In genomic region chr2:39513641-39514094, GRCh38 we compare ENCODE assay signal across 8 cellular contexts.
DNase-seq lines count a peak whose midpoint lies in the region; ATAC-seq and TF ChIP-seq lines count a peak whose summit lies in the region.

No MANE protein-coding gene starts in this region.

- no peak overlapping the region for H3K27ac ChIP-seq in CD8-positive, alpha-beta T cell (ENCODE audit: low read depth, low read length)

- peak overlapping the region; percentile 66 for H3K27ac Mint-ChIP-seq in activated T-helper 1 cell treated with anti-CD3 and anti-CD28 coated beads, Interleukin-12 subunit alpha, Interleukin-12 subunit beta, Interleukin-2, Interleukin-4 antibody, amounts not matched to agents 30 ng/mL and 10 ng/mL and 1 ng/mL, durations not matched to agents 14 hours and 24 hours and 36 hours
- H3K27ac Mint-ChIP-seq in CD8-positive, alpha-beta T cell: no peak overlapping the region

- intact Hi-C loops in activated T-helper 1 cell treated with anti-CD3 and anti-CD28 coated beads, Interleukin-12 subunit alpha, Interleukin-12 subunit beta, Interleukin-2, Interleukin-4 antibody, amounts not matched to agents 30 ng/mL and 10 ng/mL and 1 ng/mL, durations not matched to agents 14 hours and 24 hours and 36 hours (cut with micrococcal nuclease): loop anchor here (1.0 to 10.0 kb wide), 12 partner anchors 17 to 484 kb away; partner anchors contain the start of gene MAP4K3
- intact Hi-C loops in CD8-positive, alpha-beta T cell (cut with DNase I, micrococcal nuclease): no loop called here

- no peaks in the 10 kb centered on the region for H3K36me3 Mint-ChIP-seq in activated T-helper 1 cell treated with anti-CD3 and anti-CD28 coated beads, Interleukin-12 subunit alpha, Interleukin-12 subunit beta, Interleukin-2, Interleukin-4 antibody, amounts not matched to agents 30 ng/mL and 10 ng/mL and 1 ng/mL, durations not matched to agents 14 hours and 24 hours and 36 hours (ENCODE audit: low read depth)
- no peaks in the 10 kb centered on the region for H3K36me3 Mint-ChIP-seq in CD8-positive, alpha-beta T cell

- no peak overlapping the region for H3K4me3 ChIP-seq in CD8-positive, alpha-beta T cell (ENCODE audit: low read depth, low read length)

- peaks cover 2% of the 10 kb centered on the region for H3K27me3 Mint-ChIP-seq in activated T-helper 1 cell treated with anti-CD3 and anti-CD28 coated beads, Interleukin-12 subunit alpha, Interleukin-12 subunit beta, Interleukin-2, Interleukin-4 antibody, amounts not matched to agents 30 ng/mL and 10 ng/mL and 1 ng/mL, durations not matched to agents 14 hours and 24 hours and 36 hours (ENCODE audit: insufficient read depth)
- H3K27me3 Mint-ChIP-seq in CD8-positive, alpha-beta T cell (ENCODE audit: low read depth): no peaks in the 10 kb centered on the region

- H3K36me3 ChIP-seq in CD8-positive, alpha-beta T cell (ENCODE audit: insufficient read depth, low read length): no peaks in the 10 kb centered on the region

- no peaks in the 10 kb centered on the region for H3K9me3 ChIP-seq in CD8-positive, alpha-beta T cell (ENCODE audit: low read length)

- no peaks in the 10 kb centered on the region for H3K4me1 ChIP-seq in CD8-positive, alpha-beta T cell (ENCODE audit: insufficient read depth, low read length)

- H3K9me3 Mint-ChIP-seq in activated T-helper 1 cell treated with anti-CD3 and anti-CD28 coated beads, Interleukin-12 subunit alpha, Interleukin-12 subunit beta, Interleukin-2, Interleukin-4 antibody, amounts not matched to agents 30 ng/mL and 10 ng/mL and 1 ng/mL, durations not matched to agents 14 hours and 24 hours and 36 hours: no peaks in the 10 kb centered on the region
- no peaks in the 10 kb centered on the region for H3K9me3 Mint-ChIP-seq in CD8-positive, alpha-beta T cell

- no peak for TF ChIP-seq CTCF in CD8-positive, alpha-beta T cell (IDR thresholded peaks at IDR 0.05)

- peaks cover 50% of the 10 kb centered on the region for H3K4me1 Mint-ChIP-seq in activated T-helper 1 cell treated with anti-CD3 and anti-CD28 coated beads, Interleukin-12 subunit alpha, Interleukin-12 subunit beta, Interleukin-2, Interleukin-4 antibody, amounts not matched to agents 30 ng/mL and 10 ng/mL and 1 ng/mL, durations not matched to agents 14 hours and 24 hours and 36 hours (ENCODE audit: low read depth)
- H3K4me1 Mint-ChIP-seq in CD8-positive, alpha-beta T cell (ENCODE audit: low read depth): peaks cover 2% of the 10 kb centered on the region

- CTCF ChIA-PET in CD8-positive, alpha-beta T cell (lab: Charles Lee): no interaction called here

- ATAC-seq in GM18517 (IDR thresholded peaks at IDR 0.05; ENCODE audit: unreplicated experiment) (peak; percentile 88), HG02981 (IDR thresholded peaks at IDR 0.05; ENCODE audit: unreplicated experiment) (peak; percentile 87)
- ATAC-seq in CD8-positive, alpha-beta T cell: no peak

- POLR2A ChIA-PET in CD8-positive, alpha-beta T cell (lab: Charles Lee): no interaction called here

- peak in 8 of 14 donors; percentile 19 to 44 (median 29) for DNase-seq in C1 segment of cervical spinal cord (lab: John Stamatoyannopoulos, UW)
- DNase-seq in NCI-H774 (lab: John Stamatoyannopoulos, UW): peak; percentile 34
- peak; percentile 37 for DNase-seq in activated T-helper 1 cell treated with anti-CD3 and anti-CD28 coated beads, Interleukin-12 subunit alpha, Interleukin-12 subunit beta, Interleukin-2, Interleukin-4 antibody, amounts not matched to agents 30 ng/mL and 10 ng/mL and 1 ng/mL, durations not matched to agents 14 hours and 24 hours and 36 hours (ENCODE audit: low spot score)
- DNase-seq in glomerular visceral epithelial cell (ENCODE audit: extremely low spot score): peak; percentile 91
- peak; percentile 97 for DNase-seq in renal cortical epithelial cell (ENCODE audit: low read depth)
- no peak for DNase-seq in CD8-positive, alpha-beta T cell

- peak overlapping the region; percentile 3 for H3K4me3 Mint-ChIP-seq in activated T-helper 1 cell treated with anti-CD3 and anti-CD28 coated beads, Interleukin-12 subunit alpha, Interleukin-12 subunit beta, Interleukin-2, Interleukin-4 antibody, amounts not matched to agents 30 ng/mL and 10 ng/mL and 1 ng/mL, durations not matched to agents 14 hours and 24 hours and 36 hours
- H3K4me3 Mint-ChIP-seq in CD8-positive, alpha-beta T cell: no peak overlapping the region

- H3K27me3 ChIP-seq in CD8-positive, alpha-beta T cell (ENCODE audit: insufficient read depth, low read length): no peaks in the 10 kb centered on the region

Comparison
In these comparisons a context has a peak if more than half of its experiments do, and no peak if none do; other contexts are left out.
1. DNase-seq: peak in C1 segment of cervical spinal cord (8 of 14), NCI-H774 (single experiment), activated T-helper 1 cell treated with anti-CD3 and anti-CD28 coated beads, Interleukin-12 subunit alpha, Interleukin-12 subunit beta, Interleukin-2, Interleukin-4 antibody, amounts not matched to agents 30 ng/mL and 10 ng/mL and 1 ng/mL, durations not matched to agents 14 hours and 24 hours and 36 hours (single experiment), glomerular visceral epithelial cell (single experiment) and renal cortical epithelial cell (single experiment); none in CD8-positive, alpha-beta T cell (0 of 7).